Comparison of ENCODE assay signal across 16 cellular contexts in genomic region chr1:117627562-117628165, GRCh38. TPM values are rescaled to one million over a fixed set of nuclear protein-coding genes. Genes with fewer than 3 reads are reported as not detected.
DNase-seq lines count a peak whose midpoint lies in the region; ATAC-seq and TF ChIP-seq lines count a peak whose summit lies in the region.
"Had no signal": no experiment of that assay in that cellular context is flagged by ENCODE, and none has a peak within 500 bp of the region (broad histone marks: within the 10 kb centered on the region; RNA-seq: fewer than 3 reads in every experiment).

No MANE protein-coding gene starts in this region.

- POLR2A ChIA-PET in HEK293T (lab: Yijun Ruan, JAX), result no interaction called here

- CTCF ChIA-PET in HEK293T (lab: Yijun Ruan, JAX), result no interaction called here

- no peak for TF ChIP-seq CTCF in GM23338 (conservative IDR thresholded peaks at IDR 0.05; ENCODE audit: low read depth in 2 of 2)

- no peak for ATAC-seq in GM23338
- no peak for ATAC-seq in central memory CD8-positive, alpha-beta T cell (replicated peaks; ENCODE audit: extremely low read depth, poor library complexity, severe bottlenecking)
- ATAC-seq in GM18502 (IDR thresholded peaks at IDR 0.05; ENCODE audit: poor library complexity, unreplicated experiment), result no peak
- ATAC-seq in GM18861 (IDR thresholded peaks at IDR 0.05; ENCODE audit: unreplicated experiment), result no peak
- ATAC-seq: gastroesophageal sphincter, T-cell had no signal

- no peaks in the 10 kb centered on the region for H3K36me3 Mint-ChIP-seq in GM23338 (ENCODE audit: low read depth)
- peaks cover 49% of the 10 kb centered on the region for H3K36me3 Mint-ChIP-seq in central memory CD8-positive, alpha-beta T cell (ENCODE audit: insufficient read depth)

- no peaks in the 10 kb centered on the region for H3F3A ChIP-seq in GM23338 (replicated peaks; ENCODE audit: low read depth)

- H3K27me3 Mint-ChIP-seq in GM23338 (ENCODE audit: insufficient read depth, low read depth, poor library complexity), result peaks cover 6% of the 10 kb centered on the region
- H3K27me3 Mint-ChIP-seq in central memory CD8-positive, alpha-beta T cell, result no peaks in the 10 kb centered on the region

- H4K20me1 ChIP-seq in BLaER1, result no peaks in the 10 kb centered on the region
- H4K20me1 ChIP-seq in GM23338 (replicated peaks; ENCODE audit: insufficient read depth), result no peaks in the 10 kb centered on the region

- DNase-seq in GM23338 (ENCODE audit: low spot score), result no peak
- DNase-seq in NCI-H510A (lab: John Stamatoyannopoulos, UW), result peak; percentile 30
- DNase-seq in central memory CD8-positive, alpha-beta T cell (ENCODE audit: low spot score in 2 of 2), result no peak
- DNase-seq in occipital lobe (lab: John Stamatoyannopoulos, UW), result no peak
- no peak for DNase-seq in HEK293T (ENCODE audit: extremely low spot score)
- DNase-seq: activated T-cell treated with anti-CD3 and anti-CD28 coated beads for 4 hours, NCI-H2081 treated with DMSO at 0.1 percent for 48 hours, posterior cingulate gyrus, T-cell had no signal

- H3K9me3 Mint-ChIP-seq in GM23338, result no peaks in the 10 kb centered on the region
- no peaks in the 10 kb centered on the region for H3K9me3 Mint-ChIP-seq in central memory CD8-positive, alpha-beta T cell
- H3K9me3 Mint-ChIP-seq: T-cell had no signal

- H3K4me3 ChIP-seq in BLaER1, result no peak overlapping the region
- H3K4me3 ChIP-seq in GM23338, result no peak overlapping the region
- H3K4me3 ChIP-seq: cardiac muscle cell, gastroesophageal sphincter, Peyer's patch had no signal

- peaks cover 22% of the 10 kb centered on the region for H3K4me1 Mint-ChIP-seq in GM23338
- peaks cover 70% of the 10 kb centered on the region for H3K4me1 Mint-ChIP-seq in central memory CD8-positive, alpha-beta T cell

- no peaks in the 10 kb centered on the region for H3K79me2 ChIP-seq in GM23338 (replicated peaks; ENCODE audit: insufficient read depth)

- H3K27ac ChIP-seq in BLaER1, result no peak overlapping the region
- H3K27ac ChIP-seq in GM23338 (ENCODE audit: low read depth), result no peak overlapping the region
- H3K27ac ChIP-seq: cardiac muscle cell, gastroesophageal sphincter, Peyer's patch had no signal

- peaks cover 10% of the 10 kb centered on the region; the same call in 1 of the 2 replicates for H3K9me2 ChIP-seq in GM23338 (ENCODE audit: insufficient read depth)

- H3K4me1 ChIP-seq in BLaER1, result peaks cover 18% of the 10 kb centered on the region
- H3K4me1 ChIP-seq in GM23338 (ENCODE audit: insufficient read depth), result peaks cover 15% of the 10 kb centered on the region
- H3K4me1 ChIP-seq: gastroesophageal sphincter had no signal

- peaks cover 16% of the 10 kb centered on the region; the same call in 1 of the 2 replicates for H3K36me3 ChIP-seq in BLaER1
- H3K36me3 ChIP-seq in GM23338 (ENCODE audit: insufficient read depth), result no peaks in the 10 kb centered on the region
- H3K36me3 ChIP-seq: cardiac muscle cell had no signal

- peak overlapping the region; percentile 13; the same call in 1 of the 2 replicates for H3K4me2 ChIP-seq in BLaER1
- no peak overlapping the region for H3K4me2 ChIP-seq in GM23338

- H3K27ac Mint-ChIP-seq in GM23338, result 0 out of 2 replicates have a peak overlapping the region, but pooled peaks have one; percentile 24
- H3K27ac Mint-ChIP-seq in central memory CD8-positive, alpha-beta T cell (ENCODE audit: low read depth), result peak overlapping the region; percentile 16
- H3K27ac Mint-ChIP-seq: activated naive CD8-positive, alpha-beta T cell had no signal

- no peak overlapping the region for H2AFZ ChIP-seq in GM23338

- H3K9me3 ChIP-seq in BLaER1, result no peaks in the 10 kb centered on the region
- H3K9me3 ChIP-seq: gastroesophageal sphincter, Peyer's patch had no signal

- no peaks in the 10 kb centered on the region for H3K27me3 ChIP-seq in BLaER1
- no peaks in the 10 kb centered on the region for H3K27me3 ChIP-seq in GM23338 (ENCODE audit: insufficient read depth)
- H3K27me3 ChIP-seq: cardiac muscle cell, gastroesophageal sphincter, Peyer's patch had no signal

- no peak overlapping the region for H3K4me3 Mint-ChIP-seq in GM23338
- no peak overlapping the region for H3K4me3 Mint-ChIP-seq in central memory CD8-positive, alpha-beta T cell
- H3K4me3 Mint-ChIP-seq: activated naive CD8-positive, alpha-beta T cell; T-cell had no signal

- no peak overlapping the region for H3K9ac ChIP-seq in BLaER1

TF ChIP-seq in GM23338, 12 proteins besides CTCF, POLR2A, EP300 and RAD21:
- TF ChIP-seq REST (IDR thresholded peaks at IDR 0.05; ENCODE audit: unreplicated experiment) (no peak), NANOG (IDR thresholded peaks at IDR 0.05; ENCODE audit: borderline replicate concordance) (no peak)

TF ChIP-seq in HEK293T, 16 proteins besides CTCF, POLR2A, EP300 and RAD21:
- TF ChIP-seq FOXM1 (IDR thresholded peaks at IDR 0.05; ENCODE audit: borderline replicate concordance) (no peak), ZNF384 (IDR thresholded peaks at IDR 0.05) (no peak), SUZ12 (IDR thresholded peaks at IDR 0.05) (no peak), FOXA1 (IDR thresholded peaks at IDR 0.05) (no peak), FOXK2 (IDR thresholded peaks at IDR 0.05) (no peak), L3MBTL2 (conservative IDR thresholded peaks at IDR 0.05) (no peak), ARNT (IDR thresholded peaks at IDR 0.05) (no peak), TARDBP (IDR thresholded peaks at IDR 0.05) (no peak), PKNOX1 (IDR thresholded peaks at IDR 0.05) (no peak), CTBP1 (IDR thresholded peaks at IDR 0.05; ENCODE audit: borderline replicate concordance) (no peak)

RNA-seq across cellular contexts. Expression of gene TENT5C, which starts 21.8 kb away (rescaled TPM):
- 0.80 and 1.2 TPM in 2 replicates for total RNA-seq in GM23338 (2014; rRNA removed; shearing (Covaris generic))
- 0.23 and 0.24 TPM in 2 replicates for polyA plus RNA-seq in GM23338 (2016; fragmentation: Nextera tagmentation; extraction: Ambion mirVana)
- 4.7 TPM for total RNA-seq in occipital lobe
